19 cellular contexts compared by ENCODE assay signal in genomic region chr16:19766988-19767387, GRCh38. TPM values are rescaled to one million over a fixed set of nuclear protein-coding genes. Genes with fewer than 3 reads are reported as not detected.
DNase-seq lines count a peak whose midpoint lies in the region; ATAC-seq, FAIRE-seq and TF ChIP-seq lines count a peak whose summit lies in the region.
"Had no signal": no experiment of that assay in that cellular context is flagged by ENCODE, and none has a peak within 500 bp of the region (broad histone marks: within the 10 kb centered on the region; RNA-seq: fewer than 3 reads in every experiment).

No MANE protein-coding gene starts in this region.

- H4K91ac ChIP-seq in H1 (replicated peaks; ENCODE audit: insufficient read length, low read length), result no peak overlapping the region

- H3K4me2 ChIP-seq in BLaER1 treated with 17β-estradiol and CSF1 and Interleukin-3, amounts not matched to agents 10 nM and 100 nM, result peak overlapping the region; percentile 74 to 89 (median 80)
- no peak overlapping the region for H3K4me2 ChIP-seq in H1 (ENCODE audit: insufficient read depth in 1 of 2, low read depth in 2 of 2, low read length in 2 of 2)

- peaks cover 25 to 49% (median 43%) of the 10 kb centered on the region in 10 experiments for H3K4me1 ChIP-seq in BLaER1 treated with 17β-estradiol and CSF1 and Interleukin-3, amounts not matched to agents 10 nM and 100 nM
- H3K4me1 ChIP-seq in H1 (replicated peaks in 1 of 4; ENCODE audit: control insufficient read depth in 3 of 4, insufficient read depth in 4 of 4, low read length in 3 of 4) (peaks cover 0 to 4% (median 3%) of the 10 kb centered on the region in 4 experiments; a peak in 3 of 7 replicates), skeletal muscle tissue (ENCODE audit: control insufficient read depth in 3 of 3, insufficient read depth in 3 of 3, low read length in 3 of 3) (no peaks in the 10 kb centered on the region)

- TF ChIP-seq CTCF in H1 (IDR thresholded peaks at IDR 0.05; ENCODE audit: control extremely low read depth in 1 of 3, insufficient read depth in 1 of 3, low read depth in 1 of 3, low read length in 3 of 3), result 0 out of 4 replicates have a peak, but pooled peaks of 1 of the 3 experiments have one; percentile 9

- H2BK15ac ChIP-seq in H1 (ENCODE audit: low read length), result no peak overlapping the region

- no peaks in the 10 kb centered on the region for H3K27me3 ChIP-seq in BLaER1 treated with 17β-estradiol and CSF1 and Interleukin-3, amounts not matched to agents 10 nM and 100 nM
- H3K27me3 ChIP-seq in H1 (replicated peaks in 1 of 4; ENCODE audit: control insufficient read depth in 3 of 4, extremely low read depth in 1 of 4, insufficient read depth in 3 of 4, low read length in 3 of 4) (no peaks in the 10 kb centered on the region), skeletal muscle tissue (ENCODE audit: control insufficient read depth in 3 of 3, insufficient read depth in 3 of 3, low read length in 3 of 3) (no peaks in the 10 kb centered on the region)

- no peak overlapping the region for H2AK5ac ChIP-seq in H1 (ENCODE audit: low read depth, low read length)

- ATAC-seq in activated CD4-positive, CD25-positive, alpha-beta regulatory T cell treated with anti-CD3 and anti-CD28 coated beads, Interleukin-2, amount 50 U/mL, for 24 hours, result no peak
- no peak for ATAC-seq in stimulated activated naive CD8-positive, alpha-beta T cell treated with anti-CD3 and anti-CD28 coated beads, Interleukin-15, Interleukin-2, amounts not matched to agents 100 U/mL and 50 U/mL, for 24 hours
- ATAC-seq: HepG2 had no signal

- no peak overlapping the region for H4K5ac ChIP-seq in H1 (ENCODE audit: insufficient read length, low read depth, low read length)

- peak overlapping the region; percentile 90; the same call in 1 of the 2 replicates for H2BK12ac ChIP-seq in H1 (ENCODE audit: low read depth, low read length)

- no peak for DNase-seq in H1 (ENCODE audit: low read depth in 1 of 2, low spot score in 2 of 2)
- no peak for DNase-seq in NOMO-1 (lab: John Stamatoyannopoulos, UW; ENCODE audit: unreplicated experiment in 2 of 2)
- DNase-seq in stimulated activated naive CD8-positive, alpha-beta T cell treated with anti-CD3 and anti-CD28 coated beads, Interleukin-15, Interleukin-2, amounts not matched to agents 100 U/mL and 50 U/mL, for 24 hours, result no peak
- no peak for DNase-seq in activated CD8-positive, alpha-beta memory T cell treated with anti-CD3 and anti-CD28 coated beads, Interleukin-2, amount 50 U/mL, for 4 hours
- DNase-seq: ACHN; CD4-positive, alpha-beta memory T cell; DND-41; GDM1; GOT3; HCEC 1CT; HFFc6 had no signal

- peak in 1 of 2 experiments; percentile 21; a peak in 1 of 4 replicates for TF ChIP-seq RAD21 in H1 (IDR thresholded peaks at IDR 0.05 in 1 of 2, conservative IDR thresholded peaks at IDR 0.05 in 1 of 2; ENCODE audit: low read depth in 2 of 2, low read length in 2 of 2)

- CTCF ChIA-PET in H1 (lab: Charles Lee; ENCODE audit: partially characterized antibody), result interaction anchor here (0.9 to 1.8 kb wide), 6 partner anchors 8 to 533 kb away, joined by 3 to 4 read pairs (median 3); no protein-coding TSS in a partner anchor

- no peak overlapping the region; the same call in 1 of the 2 replicates for H2BK5ac ChIP-seq in H1 (ENCODE audit: low read depth, low read length)

- H4K20me1 ChIP-seq in BLaER1 treated with 17β-estradiol and CSF1 and Interleukin-3, amounts not matched to agents 10 nM and 100 nM, result no peaks in the 10 kb centered on the region
- no peaks in the 10 kb centered on the region for H4K20me1 ChIP-seq in H1 (replicated peaks in 1 of 2; ENCODE audit: control insufficient read depth in 1 of 2, insufficient read depth in 2 of 2, low read length in 2 of 2)

- peaks cover 19 to 30% (median 26%) of the 10 kb centered on the region in 11 experiments for H3K9me3 ChIP-seq in BLaER1 treated with 17β-estradiol and CSF1 and Interleukin-3, amounts not matched to agents 10 nM and 100 nM (replicated peaks in 1 of 11)
- H3K9me3 ChIP-seq in H1 (ENCODE audit: insufficient read depth in 2 of 2, low read depth in 1 of 2, low read length in 1 of 2) (peaks cover 5 to 7% of the 10 kb centered on the region in 2 experiments; a peak in 3 of 4 replicates), skeletal muscle tissue (ENCODE audit: control insufficient read depth in 3 of 3, low read length in 3 of 3) (no peaks in the 10 kb centered on the region)

- H3K27ac ChIP-seq in BLaER1 treated with 17β-estradiol and CSF1 and Interleukin-3, amounts not matched to agents 10 nM and 100 nM, result peak overlapping the region in 10 of 11 experiments; percentile 22 to 96 (median 90); a peak in 20 of 22 replicates
- peak overlapping the region; percentile 68 for H3K27ac ChIP-seq in angular gyrus (ENCODE audit: low read depth, low read length)
- H3K27ac ChIP-seq in H1 (ENCODE audit: low read depth, low read length), result no peak overlapping the region
- peak overlapping the region; percentile 18 for H3K27ac ChIP-seq in skeletal muscle tissue (ENCODE audit: low read depth, low read length)
- H3K27ac ChIP-seq: C4-2B had no signal

- no peak for FAIRE-seq in H1 (lab: Jason Lieb, UNC)
- FAIRE-seq: GM12892, HepG2, HTR-8/SVneo had no signal

- no peak overlapping the region for H4K8ac ChIP-seq in H1 (ENCODE audit: extremely low read depth, insufficient read depth, low read length)

- H3K36me3 ChIP-seq in BLaER1 treated with 17β-estradiol and CSF1 and Interleukin-3, amounts not matched to agents 10 nM and 100 nM, result peaks cover 0 to 10% (median 7%) of the 10 kb centered on the region in 11 experiments; a peak in 6 of 22 replicates
- no peaks in the 10 kb centered on the region for H3K36me3 ChIP-seq in H1 (ENCODE audit: control insufficient read depth in 2 of 4, insufficient read depth in 4 of 4, low read length in 3 of 4)
- H3K36me3 ChIP-seq in skeletal muscle tissue (ENCODE audit: control insufficient read depth in 3 of 3, insufficient read depth in 3 of 3, low read length in 3 of 3), result peaks cover 0 to 2% (median 0%) of the 10 kb centered on the region in 3 donors

- no peaks in the 10 kb centered on the region for H3K79me1 ChIP-seq in H1 (ENCODE audit: low read depth, low read length)

- 86% methylated on average over 9 of the region's 9 CpGs; no CpG with 5 or more reads in 1 of the 2 experiments for WGBS in H1 (ENCODE audit: extremely low coverage in 1 of 2, insufficient coverage in 1 of 2, insufficient read length in 1 of 2, insufficient replicate concordance in 2 of 2, low coverage in 1 of 2, low lambda C conversion rate in 2 of 2, missing lambda C conversion rate in 1 of 2), 2 experiments

- H3K4me3 ChIP-seq in BLaER1 treated with 17β-estradiol and CSF1 and Interleukin-3, amounts not matched to agents 10 nM and 100 nM, result peak overlapping the region in 8 of 10 experiments; percentile 40 to 58 (median 50); a peak in 16 of 20 replicates
- H3K4me3 ChIP-seq in H1 (ENCODE audit: extremely low read depth in 1 of 4, insufficient read depth in 2 of 4, low read depth in 3 of 4, low read length in 4 of 4) (no peak overlapping the region), skeletal muscle tissue (ENCODE audit: low read length in 3 of 3) (no peak overlapping the region)

- peak overlapping the region; percentile 48; the same call in 1 of the 2 replicates for H2BK20ac ChIP-seq in H1 (ENCODE audit: low read length)

- H2AFZ ChIP-seq in H1 (ENCODE audit: low read length), result no peak overlapping the region

- POLR2A ChIA-PET in H1 (lab: Charles Lee; ENCODE audit: partially characterized antibody), result interaction anchor here (1.1 kb wide), 1 partner anchor 88 kb away, joined by 3 read pairs; no protein-coding TSS in a partner anchor

- H3K23me2 ChIP-seq in H1 (ENCODE audit: low read depth, low read length), result 0 out of 2 replicates have a peak, but pooled peaks cover 3% of the 10 kb centered on the region

- 0 out of 2 replicates have a peak overlapping the region, but pooled peaks have one; percentile 51 for H3K18ac ChIP-seq in H1 (ENCODE audit: extremely low read depth, low read length)

- no peak overlapping the region for H3K56ac ChIP-seq in H1 (replicated peaks; ENCODE audit: insufficient read length, low read depth, low read length)

- TF ChIP-seq POLR2A in H1 (IDR thresholded peaks at IDR 0.05; ENCODE audit: control extremely low read depth in 1 of 2, low read depth in 2 of 2, low read length in 2 of 2), result no peak

- no peaks in the 10 kb centered on the region for H3K79me2 ChIP-seq in H1 (ENCODE audit: control insufficient read depth in 1 of 2, insufficient read depth in 2 of 2, low read length in 2 of 2)

- H3K9ac ChIP-seq in BLaER1 treated with 17β-estradiol and CSF1 and Interleukin-3, amounts not matched to agents 10 nM and 100 nM, result peak overlapping the region in 9 of 11 experiments; percentile 50 to 82 (median 79); a peak in 18 of 22 replicates
- H3K9ac ChIP-seq in H1 (replicated peaks in 1 of 4; ENCODE audit: extremely low read depth in 1 of 4, low read depth in 3 of 4, low read length in 3 of 4), result no peak overlapping the region
- no peak overlapping the region for H3K9ac ChIP-seq in skeletal muscle tissue (ENCODE audit: low read depth in 1 of 3, low read length in 3 of 3)

- no peak for TF ChIP-seq EP300 in H1 (IDR thresholded peaks at IDR 0.05; ENCODE audit: borderline replicate concordance in 1 of 2, low read depth in 2 of 2, low read length in 2 of 2)

- H2BK120ac ChIP-seq in H1 (replicated peaks; ENCODE audit: low read depth, low read length), result no peak overlapping the region

- no peak overlapping the region for H3K23ac ChIP-seq in H1 (ENCODE audit: insufficient read length)

- no peak overlapping the region for H3K14ac ChIP-seq in H1 (ENCODE audit: insufficient read length)

- H3K4ac ChIP-seq in H1 (replicated peaks; ENCODE audit: insufficient read length, low read depth, low read length), result no peak overlapping the region

RNA-seq across cellular contexts. Expression of gene IQCK, which starts 48.9 kb away (rescaled TPM):
- total RNA-seq in H1 (2021; fragmentation: NEBNext Ultra II Directional; extraction: Animal tissue kit (Norgen Biotek cat#: 25700)), result 5.8 and 6.2 TPM in 2 replicates
- 9.3 and 10.4 TPM in 2 replicates for polyA plus RNA-seq in H1 (2011; rRNA removed)
- 7.9 TPM for polyA plus RNA-seq in H1 (2011; cell fraction: cytosol; rRNA removed)
- polyA plus RNA-seq in H1 (2011; cell fraction: nucleus; rRNA removed), result 4.7 TPM
- polyA plus RNA-seq in H1 (2012, experiment 1 of 2), result 4.6 to 7.0 TPM (median 5.2 TPM) in 4 replicates
- polyA plus RNA-seq in H1 (2012, experiment 2 of 2), result 1.3 TPM
- 3.9 TPM for polyA plus RNA-seq in H1 (2013, experiment 1 of 2)
- 3.7 TPM for polyA plus RNA-seq in H1 (2013, experiment 2 of 2)
- polyA minus RNA-seq in H1 (2011; rRNA and poly(A)+ RNA removed), result 6.1 and 7.3 TPM in 2 replicates
- 2.9 TPM for polyA minus RNA-seq in H1 (2011; cell fraction: cytosol; rRNA and poly(A)+ RNA removed)
- 12.8 TPM for polyA minus RNA-seq in H1 (2011; cell fraction: nucleus; rRNA and poly(A)+ RNA removed)
- 10.4 TPM for total RNA-seq in skeletal muscle tissue

RNA-seq across cellular contexts. Expression of gene KNOP1, which starts 49.0 kb away (rescaled TPM):
- 80.8 and 87.9 TPM in 2 replicates for total RNA-seq in H1 (2021; fragmentation: NEBNext Ultra II Directional; extraction: Animal tissue kit (Norgen Biotek cat#: 25700))
- 21.3 and 21.6 TPM in 2 replicates for polyA plus RNA-seq in H1 (2011; rRNA removed)
- 30.6 TPM for polyA plus RNA-seq in H1 (2011; cell fraction: cytosol; rRNA removed)
- polyA plus RNA-seq in H1 (2011; cell fraction: nucleus; rRNA removed), result 28.8 TPM
- 79.8 to 109 TPM (median 84.5 TPM) in 4 replicates for polyA plus RNA-seq in H1 (2012, experiment 1 of 2)
- 58.1 TPM for polyA plus RNA-seq in H1 (2012, experiment 2 of 2)
- polyA plus RNA-seq in H1 (2013, experiment 1 of 2), result 166 TPM
- polyA plus RNA-seq in H1 (2013, experiment 2 of 2), result 154 TPM
- polyA minus RNA-seq in H1 (2011; rRNA and poly(A)+ RNA removed), result 48.1 and 53.1 TPM in 2 replicates
- polyA minus RNA-seq in H1 (2011; cell fraction: cytosol; rRNA and poly(A)+ RNA removed), result 24.3 TPM
- polyA minus RNA-seq in H1 (2011; cell fraction: nucleus; rRNA and poly(A)+ RNA removed), result 57.8 TPM
- 11.5 TPM for total RNA-seq in skeletal muscle tissue

Comparison
In these comparisons a context has a peak if more than half of its experiments do, and no peak if none do; other contexts are left out.
1. H3K4me2 ChIP-seq: peak in BLaER1 treated with 17β-estradiol and CSF1 and Interleukin-3, amounts not matched to agents 10 nM and 100 nM (11 of 11); none in H1 (0 of 2).
2. H3K4me3 ChIP-seq: peak in BLaER1 treated with 17β-estradiol and CSF1 and Interleukin-3, amounts not matched to agents 10 nM and 100 nM (8 of 10); none in H1 (0 of 4) and skeletal muscle tissue (0 of 3).
3. H3K9ac ChIP-seq: peak in BLaER1 treated with 17β-estradiol and CSF1 and Interleukin-3, amounts not matched to agents 10 nM and 100 nM (9 of 11); none in H1 (0 of 4) and skeletal muscle tissue (0 of 3).